ENCODE assay signal across 11 cellular contexts in genomic region chr2:39216495-39217191, GRCh38. TPM values are rescaled to one million over a fixed set of nuclear protein-coding genes. Genes with fewer than 3 reads are reported as not detected.
DNase-seq lines count a peak whose midpoint lies in the region; ATAC-seq and TF ChIP-seq lines count a peak whose summit lies in the region.
"Had no signal": no experiment of that assay in that cellular context is flagged by ENCODE, and none has a peak within 500 bp of the region (broad histone marks: within the 10 kb centered on the region; RNA-seq: fewer than 3 reads in every experiment).

No MANE protein-coding gene starts in this region.

- H3K27ac Mint-ChIP-seq in activated naive CD4-positive, alpha-beta T cell treated with anti-CD3 and anti-CD28 coated beads, Interleukin-2, amount 50 U/mL, for 72 hours = peak overlapping the region; percentile 91 to 95

- peak; percentile 64 to 79 for DNase-seq in activated naive CD4-positive, alpha-beta T cell treated with anti-CD3 and anti-CD28 coated beads, Interleukin-2, amount 50 U/mL, for 72 hours (ENCODE audit: low spot score in 2 of 2)
- DNase-seq in stimulated activated CD4-positive, alpha-beta T cell treated with anti-CD3 and anti-CD28 coated beads, TNF-alpha, amount 100 ng/mL, for 48 hours (ENCODE audit: low read depth in 3 of 3) = peak; percentile 43 to 54 (median 48)
- DNase-seq in ureter (ENCODE audit: low spot score) (no peak), nucleus accumbens (lab: John Stamatoyannopoulos, UW) (no peak)
- DNase-seq: midbrain had no signal

- H3K9me3 Mint-ChIP-seq in activated naive CD4-positive, alpha-beta T cell treated with anti-CD3 and anti-CD28 coated beads, Interleukin-2, amount 50 U/mL, for 72 hours = peaks cover 0 to 10% of the 10 kb centered on the region in 2 donors

- TF ChIP-seq CTCF in VCaP (conservative IDR thresholded peaks at IDR 0.05) = no peak

- H3K27ac ChIP-seq in VCaP = peak overlapping the region; percentile 47
- H3K27ac ChIP-seq: coronary artery had no signal

- peaks cover 0 to 7% of the 10 kb centered on the region in 2 donors for H3K36me3 Mint-ChIP-seq in activated naive CD4-positive, alpha-beta T cell treated with anti-CD3 and anti-CD28 coated beads, Interleukin-2, amount 50 U/mL, for 72 hours

- ATAC-seq in GM19395 (IDR thresholded peaks at IDR 0.05; ENCODE audit: unreplicated experiment) (peak; percentile 69), GM21737 (IDR thresholded peaks at IDR 0.05; ENCODE audit: unreplicated experiment) (no peak), GM21825 (IDR thresholded peaks at IDR 0.05; ENCODE audit: unreplicated experiment) (no peak)
- ATAC-seq in activated naive CD4-positive, alpha-beta T cell treated with anti-CD3 and anti-CD28 coated beads, Interleukin-2, amount 50 U/mL, for 72 hours = peak; percentile 87 to 92

RNA-seq across cellular contexts. Expression of gene CDKL4, which starts 27.1 kb away (rescaled TPM):
- not detected for total RNA-seq in activated naive CD4-positive, alpha-beta T cell treated with anti-CD3 and anti-CD28 coated beads, Interleukin-2, amount 50 U/mL, for 72 hours
- 0.44 TPM for total RNA-seq in ureter
- total RNA-seq: NCI-H460 had no signal

Comparison
In these comparisons a context has a peak if more than half of its experiments do, and no peak if none do; other contexts are left out.
1. ATAC-seq: peak in GM19395 (single experiment) and activated naive CD4-positive, alpha-beta T cell treated with anti-CD3 and anti-CD28 coated beads, Interleukin-2, amount 50 U/mL, for 72 hours (2 of 2); none in GM21737 (single experiment) and GM21825 (single experiment).
2. DNase-seq: peak in activated naive CD4-positive, alpha-beta T cell treated with anti-CD3 and anti-CD28 coated beads, Interleukin-2, amount 50 U/mL, for 72 hours (2 of 2) and stimulated activated CD4-positive, alpha-beta T cell treated with anti-CD3 and anti-CD28 coated beads, TNF-alpha, amount 100 ng/mL, for 48 hours (3 of 3); none in ureter (single experiment) and nucleus accumbens (0 of 56).